1 cellular context compared by ENCODE assay signal in the genomic region with DNA sequence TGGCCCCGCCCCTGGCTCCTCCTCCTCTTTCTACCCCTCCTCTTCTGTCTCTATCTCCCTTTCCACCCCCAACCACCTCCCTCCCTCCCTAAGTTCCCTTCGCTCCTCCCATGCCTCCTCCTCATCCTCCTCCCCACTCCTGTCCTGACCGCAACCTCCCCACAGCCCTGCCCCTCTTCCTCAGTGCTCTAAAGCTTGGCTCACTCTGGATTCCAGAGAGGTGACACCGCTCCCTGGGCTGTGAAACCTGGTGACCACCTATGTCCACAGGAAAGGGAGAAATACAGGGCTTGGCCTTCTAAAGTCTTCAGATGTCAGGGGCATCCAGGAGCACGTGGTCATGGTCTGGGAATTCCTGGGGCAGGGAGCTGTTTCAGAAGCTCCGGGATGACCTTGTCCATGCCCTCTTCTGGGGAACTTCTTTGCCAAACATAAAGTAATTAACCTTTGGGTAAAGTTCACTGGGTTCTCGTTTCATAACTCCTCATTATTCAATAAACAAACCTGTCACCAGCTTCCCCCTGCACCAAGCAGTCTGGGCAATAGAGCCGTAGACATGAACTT.
TF ChIP-seq lines count a peak whose summit lies in the region.

No MANE protein-coding gene starts in this region.

TF ChIP-seq in HepG2, 621 proteins besides CTCF, POLR2A, EP300 and RAD21 (continued from another document and continues in another):
- TF ChIP-seq, protein P1, sequence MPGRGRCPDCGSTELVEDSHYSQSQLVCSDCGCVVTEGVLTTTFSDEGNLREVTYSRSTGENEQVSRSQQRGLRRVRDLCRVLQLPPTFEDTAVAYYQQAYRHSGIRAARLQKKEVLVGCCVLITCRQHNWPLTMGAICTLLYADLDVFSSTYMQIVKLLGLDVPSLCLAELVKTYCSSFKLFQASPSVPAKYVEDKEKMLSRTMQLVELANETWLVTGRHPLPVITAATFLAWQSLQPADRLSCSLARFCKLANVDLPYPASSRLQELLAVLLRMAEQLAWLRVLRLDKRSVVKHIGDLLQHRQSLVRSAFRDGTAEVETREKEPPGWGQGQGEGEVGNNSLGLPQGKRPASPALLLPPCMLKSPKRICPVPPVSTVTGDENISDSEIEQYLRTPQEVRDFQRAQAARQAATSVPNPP (CRISPR knock-in tag; IDR thresholded peaks at IDR 0.05) = no peak
- TF ChIP-seq RBFOX2 (IDR thresholded peaks at IDR 0.05; ENCODE audit: low read depth, low read length) (no peak), PHB2 (IDR thresholded peaks at IDR 0.05; ENCODE audit: partially characterized antibody) (no peak), NFIC (IDR thresholded peaks at IDR 0.05; ENCODE audit: low read length) (no peak), KDM1A (CRISPR knock-in tag; IDR thresholded peaks at IDR 0.05) (peak; percentile 52; the same call in 1 of the 2 replicates), ZNF292 (CRISPR knock-in tag; IDR thresholded peaks at IDR 0.05; ENCODE audit: borderline replicate concordance, low read depth) (no peak), ZFP37 (CRISPR knock-in tag; IDR thresholded peaks at IDR 0.05; ENCODE audit: borderline replicate concordance) (no peak), MYNN (CRISPR knock-in tag; IDR thresholded peaks at IDR 0.05; ENCODE audit: low read depth) (no peak), ZNF724P (CRISPR knock-in tag; IDR thresholded peaks at IDR 0.05; ENCODE audit: borderline replicate concordance) (no peak), CREM (IDR thresholded peaks at IDR 0.05) (peak; percentile 43; the same call in 1 of the 2 replicates), CREM (CRISPR knock-in tag; IDR thresholded peaks at IDR 0.05) (no peak), TBP (CRISPR knock-in tag; IDR thresholded peaks at IDR 0.05) (no peak), NFKBIZ (CRISPR knock-in tag; IDR thresholded peaks at IDR 0.05) (no peak), TRIM24 (CRISPR knock-in tag; IDR thresholded peaks at IDR 0.05) (no peak), GTF2F1 (IDR thresholded peaks at IDR 0.05; ENCODE audit: low read length) (no peak), U2AF2 (IDR thresholded peaks at IDR 0.05; ENCODE audit: low read depth, low read length) (no peak), ZNF772 (CRISPR knock-in tag; IDR thresholded peaks at IDR 0.05) (peak; percentile 29; the same call in 1 of the 2 replicates), NR3C1 (CRISPR knock-in tag; IDR thresholded peaks at IDR 0.05) (no peak), PHF21A (CRISPR knock-in tag; IDR thresholded peaks at IDR 0.05) (peak; percentile 57; the same call in 1 of the 2 replicates), KLF13 (CRISPR knock-in tag; IDR thresholded peaks at IDR 0.05) (no peak), FIP1L1 (IDR thresholded peaks at IDR 0.05; ENCODE audit: borderline replicate concordance, insufficient read depth, low read depth, low read length) (no peak), ZBTB3 (CRISPR knock-in tag; IDR thresholded peaks at IDR 0.05; ENCODE audit: borderline replicate concordance, low read depth) (no peak), TEAD2 (CRISPR knock-in tag; IDR thresholded peaks at IDR 0.05) (no peak), SNAI1 (CRISPR knock-in tag; IDR thresholded peaks at IDR 0.05; ENCODE audit: borderline replicate concordance) (no peak), STAT5B (CRISPR knock-in tag; IDR thresholded peaks at IDR 0.05) (no peak), TMF1 (CRISPR knock-in tag; IDR thresholded peaks at IDR 0.05; ENCODE audit: low read depth) (no peak), SKI (IDR thresholded peaks at IDR 0.05; ENCODE audit: partially characterized antibody) (peak; percentile 80), JUND (CRISPR knock-in tag; IDR thresholded peaks at IDR 0.05) (peak; percentile 59; the same call in 1 of the 2 replicates), EHMT2 (IDR thresholded peaks at IDR 0.05; ENCODE audit: borderline replicate concordance, low read depth, low read length) (no peak), ZNF274 (CRISPR knock-in tag; IDR thresholded peaks at IDR 0.05) (no peak), MATR3 (CRISPR knock-in tag; IDR thresholded peaks at IDR 0.05) (no peak)
- TF ChIP-seq, protein P2, sequence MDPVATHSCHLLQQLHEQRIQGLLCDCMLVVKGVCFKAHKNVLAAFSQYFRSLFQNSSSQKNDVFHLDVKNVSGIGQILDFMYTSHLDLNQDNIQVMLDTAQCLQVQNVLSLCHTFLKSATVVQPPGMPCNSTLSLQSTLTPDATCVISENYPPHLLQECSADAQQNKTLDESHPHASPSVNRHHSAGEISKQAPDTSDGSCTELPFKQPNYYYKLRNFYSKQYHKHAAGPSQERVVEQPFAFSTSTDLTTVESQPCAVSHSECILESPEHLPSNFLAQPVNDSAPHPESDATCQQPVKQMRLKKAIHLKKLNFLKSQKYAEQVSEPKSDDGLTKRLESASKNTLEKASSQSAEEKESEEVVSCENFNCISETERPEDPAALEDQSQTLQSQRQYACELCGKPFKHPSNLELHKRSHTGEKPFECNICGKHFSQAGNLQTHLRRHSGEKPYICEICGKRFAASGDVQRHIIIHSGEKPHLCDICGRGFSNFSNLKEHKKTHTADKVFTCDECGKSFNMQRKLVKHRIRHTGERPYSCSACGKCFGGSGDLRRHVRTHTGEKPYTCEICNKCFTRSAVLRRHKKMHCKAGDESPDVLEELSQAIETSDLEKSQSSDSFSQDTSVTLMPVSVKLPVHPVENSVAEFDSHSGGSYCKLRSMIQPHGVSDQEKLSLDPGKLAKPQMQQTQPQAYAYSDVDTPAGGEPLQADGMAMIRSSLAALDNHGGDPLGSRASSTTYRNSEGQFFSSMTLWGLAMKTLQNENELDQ (CRISPR knock-in tag; IDR thresholded peaks at IDR 0.05; ENCODE audit: borderline replicate concordance) = no peak
- TF ChIP-seq, protein P3, sequence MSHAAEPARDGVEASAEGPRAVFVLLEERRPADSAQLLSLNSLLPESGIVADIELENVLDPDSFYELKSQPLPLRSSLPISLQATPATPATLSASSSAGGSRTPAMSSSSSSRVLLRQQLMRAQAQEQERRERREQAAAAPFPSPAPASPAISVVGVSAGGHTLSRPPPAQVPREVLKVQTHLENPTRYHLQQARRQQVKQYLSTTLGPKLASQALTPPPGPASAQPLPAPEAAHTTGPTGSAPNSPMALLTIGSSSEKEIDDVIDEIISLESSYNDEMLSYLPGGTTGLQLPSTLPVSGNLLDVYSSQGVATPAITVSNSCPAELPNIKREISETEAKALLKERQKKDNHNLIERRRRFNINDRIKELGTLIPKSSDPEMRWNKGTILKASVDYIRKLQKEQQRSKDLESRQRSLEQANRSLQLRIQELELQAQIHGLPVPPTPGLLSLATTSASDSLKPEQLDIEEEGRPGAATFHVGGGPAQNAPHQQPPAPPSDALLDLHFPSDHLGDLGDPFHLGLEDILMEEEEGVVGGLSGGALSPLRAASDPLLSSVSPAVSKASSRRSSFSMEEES (CRISPR knock-in tag; IDR thresholded peaks at IDR 0.05) = peak; percentile 78
- TF ChIP-seq, protein P4, sequence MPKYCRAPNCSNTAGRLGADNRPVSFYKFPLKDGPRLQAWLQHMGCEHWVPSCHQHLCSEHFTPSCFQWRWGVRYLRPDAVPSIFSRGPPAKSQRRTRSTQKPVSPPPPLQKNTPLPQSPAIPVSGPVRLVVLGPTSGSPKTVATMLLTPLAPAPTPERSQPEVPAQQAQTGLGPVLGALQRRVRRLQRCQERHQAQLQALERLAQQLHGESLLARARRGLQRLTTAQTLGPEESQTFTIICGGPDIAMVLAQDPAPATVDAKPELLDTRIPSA (CRISPR knock-in tag; IDR thresholded peaks at IDR 0.05; ENCODE audit: borderline replicate concordance) = no peak
- TF ChIP-seq, protein P5, sequence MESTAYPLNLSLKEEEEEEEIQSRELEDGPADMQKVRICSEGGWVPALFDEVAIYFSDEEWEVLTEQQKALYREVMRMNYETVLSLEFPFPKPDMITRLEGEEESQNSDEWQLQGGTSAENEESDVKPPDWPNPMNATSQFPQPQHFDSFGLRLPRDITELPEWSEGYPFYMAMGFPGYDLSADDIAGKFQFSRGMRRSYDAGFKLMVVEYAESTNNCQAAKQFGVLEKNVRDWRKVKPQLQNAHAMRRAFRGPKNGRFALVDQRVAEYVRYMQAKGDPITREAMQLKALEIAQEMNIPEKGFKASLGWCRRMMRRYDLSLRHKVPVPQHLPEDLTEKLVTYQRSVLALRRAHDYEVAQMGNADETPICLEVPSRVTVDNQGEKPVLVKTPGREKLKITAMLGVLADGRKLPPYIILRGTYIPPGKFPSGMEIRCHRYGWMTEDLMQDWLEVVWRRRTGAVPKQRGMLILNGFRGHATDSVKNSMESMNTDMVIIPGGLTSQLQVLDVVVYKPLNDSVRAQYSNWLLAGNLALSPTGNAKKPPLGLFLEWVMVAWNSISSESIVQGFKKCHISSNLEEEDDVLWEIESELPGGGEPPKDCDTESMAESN (CRISPR knock-in tag; conservative IDR thresholded peaks at IDR 0.05) = no peak
- TF ChIP-seq, protein P6, sequence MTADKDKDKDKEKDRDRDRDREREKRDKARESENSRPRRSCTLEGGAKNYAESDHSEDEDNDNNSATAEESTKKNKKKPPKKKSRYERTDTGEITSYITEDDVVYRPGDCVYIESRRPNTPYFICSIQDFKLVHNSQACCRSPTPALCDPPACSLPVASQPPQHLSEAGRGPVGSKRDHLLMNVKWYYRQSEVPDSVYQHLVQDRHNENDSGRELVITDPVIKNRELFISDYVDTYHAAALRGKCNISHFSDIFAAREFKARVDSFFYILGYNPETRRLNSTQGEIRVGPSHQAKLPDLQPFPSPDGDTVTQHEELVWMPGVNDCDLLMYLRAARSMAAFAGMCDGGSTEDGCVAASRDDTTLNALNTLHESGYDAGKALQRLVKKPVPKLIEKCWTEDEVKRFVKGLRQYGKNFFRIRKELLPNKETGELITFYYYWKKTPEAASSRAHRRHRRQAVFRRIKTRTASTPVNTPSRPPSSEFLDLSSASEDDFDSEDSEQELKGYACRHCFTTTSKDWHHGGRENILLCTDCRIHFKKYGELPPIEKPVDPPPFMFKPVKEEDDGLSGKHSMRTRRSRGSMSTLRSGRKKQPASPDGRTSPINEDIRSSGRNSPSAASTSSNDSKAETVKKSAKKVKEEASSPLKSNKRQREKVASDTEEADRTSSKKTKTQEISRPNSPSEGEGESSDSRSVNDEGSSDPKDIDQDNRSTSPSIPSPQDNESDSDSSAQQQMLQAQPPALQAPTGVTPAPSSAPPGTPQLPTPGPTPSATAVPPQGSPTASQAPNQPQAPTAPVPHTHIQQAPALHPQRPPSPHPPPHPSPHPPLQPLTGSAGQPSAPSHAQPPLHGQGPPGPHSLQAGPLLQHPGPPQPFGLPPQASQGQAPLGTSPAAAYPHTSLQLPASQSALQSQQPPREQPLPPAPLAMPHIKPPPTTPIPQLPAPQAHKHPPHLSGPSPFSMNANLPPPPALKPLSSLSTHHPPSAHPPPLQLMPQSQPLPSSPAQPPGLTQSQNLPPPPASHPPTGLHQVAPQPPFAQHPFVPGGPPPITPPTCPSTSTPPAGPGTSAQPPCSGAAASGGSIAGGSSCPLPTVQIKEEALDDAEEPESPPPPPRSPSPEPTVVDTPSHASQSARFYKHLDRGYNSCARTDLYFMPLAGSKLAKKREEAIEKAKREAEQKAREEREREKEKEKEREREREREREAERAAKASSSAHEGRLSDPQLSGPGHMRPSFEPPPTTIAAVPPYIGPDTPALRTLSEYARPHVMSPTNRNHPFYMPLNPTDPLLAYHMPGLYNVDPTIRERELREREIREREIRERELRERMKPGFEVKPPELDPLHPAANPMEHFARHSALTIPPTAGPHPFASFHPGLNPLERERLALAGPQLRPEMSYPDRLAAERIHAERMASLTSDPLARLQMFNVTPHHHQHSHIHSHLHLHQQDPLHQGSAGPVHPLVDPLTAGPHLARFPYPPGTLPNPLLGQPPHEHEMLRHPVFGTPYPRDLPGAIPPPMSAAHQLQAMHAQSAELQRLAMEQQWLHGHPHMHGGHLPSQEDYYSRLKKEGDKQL (CRISPR knock-in tag; IDR thresholded peaks at IDR 0.05; ENCODE audit: low read depth) = no peak
- TF ChIP-seq, protein P7, sequence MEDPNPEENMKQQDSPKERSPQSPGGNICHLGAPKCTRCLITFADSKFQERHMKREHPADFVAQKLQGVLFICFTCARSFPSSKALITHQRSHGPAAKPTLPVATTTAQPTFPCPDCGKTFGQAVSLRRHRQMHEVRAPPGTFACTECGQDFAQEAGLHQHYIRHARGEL (CRISPR knock-in tag; IDR thresholded peaks at IDR 0.05) = no peak
- TF ChIP-seq, protein P8, sequence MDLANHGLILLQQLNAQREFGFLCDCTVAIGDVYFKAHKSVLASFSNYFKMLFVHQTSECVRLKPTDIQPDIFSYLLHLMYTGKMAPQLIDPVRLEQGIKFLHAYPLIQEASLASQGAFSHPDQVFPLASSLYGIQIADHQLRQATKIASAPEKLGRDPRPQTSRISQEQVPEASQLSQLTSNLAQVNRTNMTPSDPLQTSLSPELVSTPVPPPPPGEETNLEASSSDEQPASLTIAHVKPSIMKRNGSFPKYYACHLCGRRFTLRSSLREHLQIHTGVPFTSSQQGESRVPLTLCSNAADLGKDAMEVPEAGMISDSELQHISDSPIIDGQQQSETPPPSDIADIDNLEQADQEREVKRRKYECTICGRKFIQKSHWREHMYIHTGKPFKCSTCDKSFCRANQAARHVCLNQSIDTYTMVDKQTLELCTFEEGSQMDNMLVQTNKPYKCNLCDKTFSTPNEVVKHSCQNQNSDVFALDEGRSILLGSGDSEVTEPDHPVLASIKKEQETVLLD (CRISPR knock-in tag; IDR thresholded peaks at IDR 0.05; ENCODE audit: low read depth) = no peak
- TF ChIP-seq, protein P9, sequence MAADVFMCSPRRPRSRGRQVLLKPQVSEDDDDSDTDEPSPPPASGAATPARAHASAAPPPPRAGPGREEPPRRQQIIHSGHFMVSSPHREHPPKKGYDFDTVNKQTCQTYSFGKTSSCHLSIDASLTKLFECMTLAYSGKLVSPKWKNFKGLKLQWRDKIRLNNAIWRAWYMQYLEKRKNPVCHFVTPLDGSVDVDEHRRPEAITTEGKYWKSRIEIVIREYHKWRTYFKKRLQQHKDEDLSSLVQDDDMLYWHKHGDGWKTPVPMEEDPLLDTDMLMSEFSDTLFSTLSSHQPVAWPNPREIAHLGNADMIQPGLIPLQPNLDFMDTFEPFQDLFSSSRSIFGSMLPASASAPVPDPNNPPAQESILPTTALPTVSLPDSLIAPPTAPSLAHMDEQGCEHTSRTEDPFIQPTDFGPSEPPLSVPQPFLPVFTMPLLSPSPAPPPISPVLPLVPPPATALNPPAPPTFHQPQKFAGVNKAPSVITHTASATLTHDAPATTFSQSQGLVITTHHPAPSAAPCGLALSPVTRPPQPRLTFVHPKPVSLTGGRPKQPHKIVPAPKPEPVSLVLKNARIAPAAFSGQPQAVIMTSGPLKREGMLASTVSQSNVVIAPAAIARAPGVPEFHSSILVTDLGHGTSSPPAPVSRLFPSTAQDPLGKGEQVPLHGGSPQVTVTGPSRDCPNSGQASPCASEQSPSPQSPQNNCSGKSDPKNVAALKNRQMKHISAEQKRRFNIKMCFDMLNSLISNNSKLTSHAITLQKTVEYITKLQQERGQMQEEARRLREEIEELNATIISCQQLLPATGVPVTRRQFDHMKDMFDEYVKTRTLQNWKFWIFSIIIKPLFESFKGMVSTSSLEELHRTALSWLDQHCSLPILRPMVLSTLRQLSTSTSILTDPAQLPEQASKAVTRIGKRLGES (CRISPR knock-in tag; IDR thresholded peaks at IDR 0.05; ENCODE audit: borderline replicate concordance) = no peak
- TF ChIP-seq, protein P10, sequence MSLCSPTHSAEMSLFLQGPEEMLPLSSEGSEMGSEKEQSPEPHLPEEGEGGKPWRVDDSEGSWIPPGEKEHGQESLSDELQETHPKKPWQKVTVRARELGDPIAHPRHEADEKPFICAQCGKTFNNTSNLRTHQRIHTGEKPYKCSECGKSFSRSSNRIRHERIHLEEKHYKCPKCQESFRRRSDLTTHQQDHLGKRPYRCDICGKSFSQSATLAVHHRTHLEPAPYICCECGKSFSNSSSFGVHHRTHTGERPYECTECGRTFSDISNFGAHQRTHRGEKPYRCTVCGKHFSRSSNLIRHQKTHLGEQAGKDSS (CRISPR knock-in tag; IDR thresholded peaks at IDR 0.05; ENCODE audit: borderline replicate concordance, low read depth) = no peak
- TF ChIP-seq, protein P11, sequence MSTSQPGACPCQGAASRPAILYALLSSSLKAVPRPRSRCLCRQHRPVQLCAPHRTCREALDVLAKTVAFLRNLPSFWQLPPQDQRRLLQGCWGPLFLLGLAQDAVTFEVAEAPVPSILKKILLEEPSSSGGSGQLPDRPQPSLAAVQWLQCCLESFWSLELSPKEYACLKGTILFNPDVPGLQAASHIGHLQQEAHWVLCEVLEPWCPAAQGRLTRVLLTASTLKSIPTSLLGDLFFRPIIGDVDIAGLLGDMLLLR (CRISPR knock-in tag; IDR thresholded peaks at IDR 0.05) = no peak
